In genomic region chr9:85522459-85523092, GRCh38 we compare ENCODE assay signal across 8 cellular contexts.
DNase-seq lines count a peak whose midpoint lies in the region; TF ChIP-seq lines count a peak whose summit lies in the region.

No MANE protein-coding gene starts in this region.

- no peaks in the 10 kb centered on the region for H4K20me1 ChIP-seq in Karpas-422 (ENCODE audit: insufficient read depth, low read depth, low read length)

- H3K9ac ChIP-seq in Karpas-422 (ENCODE audit: low read length) = no peak overlapping the region

- no peak overlapping the region for H2AFZ ChIP-seq in Karpas-422 (ENCODE audit: low read length)

- peaks cover 45% of the 10 kb centered on the region for H3K27me3 Mint-ChIP-seq in activated CD4-positive, alpha-beta T cell treated with anti-CD3 and anti-CD28 coated beads, Interleukin-2, amount 10 ng/mL, durations not matched to agents 7 days and 5 days

- H3K4me1 ChIP-seq in Karpas-422 (ENCODE audit: low read length) = no peaks in the 10 kb centered on the region

- H3K4me2 ChIP-seq in Karpas-422 (ENCODE audit: low read depth, low read length, poor library complexity, severe bottlenecking) = no peak overlapping the region

- H3K27me3 ChIP-seq in Karpas-422 (ENCODE audit: low read length) = no peaks in the 10 kb centered on the region

- H3K9me3 ChIP-seq in Karpas-422 (ENCODE audit: low read length) = no peaks in the 10 kb centered on the region

- H3K4me3 ChIP-seq in choroid plexus epithelial cell (ENCODE audit: low read depth, low read length) (peak overlapping the region; percentile 61), Karpas-422 (ENCODE audit: low read length) (no peak overlapping the region)

- H3K79me2 ChIP-seq in Karpas-422 (ENCODE audit: low read length) = no peaks in the 10 kb centered on the region

- no peaks in the 10 kb centered on the region for H3K9me2 ChIP-seq in Karpas-422 (replicated peaks; ENCODE audit: insufficient read depth, low read length)

- no peaks in the 10 kb centered on the region for H3K9me3 Mint-ChIP-seq in activated CD4-positive, alpha-beta T cell treated with anti-CD3 and anti-CD28 coated beads, Interleukin-2, amount 10 ng/mL, durations not matched to agents 7 days and 5 days

- CTCF ChIA-PET in activated CD4-positive, alpha-beta T cell treated with anti-CD3 and anti-CD28 coated beads, Interleukin-2, amount 10 ng/mL, durations not matched to agents 7 days and 5 days (lab: Charles Lee) = no interaction called here

- no peak overlapping the region for H3K27ac Mint-ChIP-seq in activated CD4-positive, alpha-beta T cell treated with anti-CD3 and anti-CD28 coated beads, Interleukin-2, amount 10 ng/mL, durations not matched to agents 7 days and 5 days

- H3K4me3 Mint-ChIP-seq in activated CD4-positive, alpha-beta T cell treated with anti-CD3 and anti-CD28 coated beads, Interleukin-2, amount 10 ng/mL, durations not matched to agents 7 days and 5 days = peak overlapping the region; percentile 51

- no peaks in the 10 kb centered on the region for H3K36me3 Mint-ChIP-seq in activated CD4-positive, alpha-beta T cell treated with anti-CD3 and anti-CD28 coated beads, Interleukin-2, amount 10 ng/mL, durations not matched to agents 7 days and 5 days (ENCODE audit: low read depth)

- peak; percentile 18 for DNase-seq in activated CD4-positive, alpha-beta T cell treated with anti-CD3 and anti-CD28 coated beads, Interleukin-2, amount 10 ng/mL, durations not matched to agents 7 days and 5 days
- no peak for DNase-seq in activated CD4-positive, alpha-beta T cell treated with anti-CD3 and anti-CD28 coated beads, Interleukin-2, amount 50 U/mL, for 1 hour
- peak; percentile 77 for DNase-seq in NCI-H748 (lab: John Stamatoyannopoulos, UW; ENCODE audit: unreplicated experiment)
- DNase-seq in choroid plexus epithelial cell (ENCODE audit: low read depth) = peak; percentile 63
- DNase-seq in left kidney (ENCODE audit: low read depth, low spot score) = peak; percentile 85
- peak; percentile 56 for DNase-seq in stimulated activated CD8-positive, alpha-beta memory T cell treated with anti-CD3 and anti-CD28 coated beads, Interleukin-4, amount 100 ng/mL, for 48 hours
- DNase-seq in Karpas-422 = no peak
- no peak for DNase-seq in globus pallidus (ENCODE audit: low spot score)

- POLR2A ChIA-PET in activated CD4-positive, alpha-beta T cell treated with anti-CD3 and anti-CD28 coated beads, Interleukin-2, amount 10 ng/mL, durations not matched to agents 7 days and 5 days (lab: Charles Lee) = no interaction called here

- no peaks in the 10 kb centered on the region for H3K36me3 ChIP-seq in Karpas-422 (ENCODE audit: insufficient read depth, low read length)

- H3K27ac ChIP-seq in Karpas-422 (ENCODE audit: low read length) = no peak overlapping the region

- no peak for TF ChIP-seq CTCF in choroid plexus epithelial cell (conservative IDR thresholded peaks at IDR 0.05; ENCODE audit: low read depth, low read length)

- H3K4me1 Mint-ChIP-seq in activated CD4-positive, alpha-beta T cell treated with anti-CD3 and anti-CD28 coated beads, Interleukin-2, amount 10 ng/mL, durations not matched to agents 7 days and 5 days = peaks cover 6% of the 10 kb centered on the region

Comparison
In these comparisons a context has a peak if more than half of its experiments do, and no peak if none do; other contexts are left out.
1. DNase-seq: peak in activated CD4-positive, alpha-beta T cell treated with anti-CD3 and anti-CD28 coated beads, Interleukin-2, amount 10 ng/mL, durations not matched to agents 7 days and 5 days (single experiment), NCI-H748 (single experiment), choroid plexus epithelial cell (single experiment), left kidney (single experiment) and stimulated activated CD8-positive, alpha-beta memory T cell treated with anti-CD3 and anti-CD28 coated beads, Interleukin-4, amount 100 ng/mL, for 48 hours (single experiment); none in activated CD4-positive, alpha-beta T cell treated with anti-CD3 and anti-CD28 coated beads, Interleukin-2, amount 50 U/mL, for 1 hour (single experiment), Karpas-422 (single experiment) and globus pallidus (single experiment).